Comparison of ENCODE assay signal across 12 cellular contexts in genomic region chr19:43738780-43739211, GRCh38. TPM values are rescaled to one million over a fixed set of nuclear protein-coding genes. Genes with fewer than 3 reads are reported as not detected.
DNase-seq lines count a peak whose midpoint lies in the region; ATAC-seq lines count a peak whose summit lies in the region.
"Had no signal": no experiment of that assay in that cellular context is flagged by ENCODE, and none has a peak within 500 bp of the region (broad histone marks: within the 10 kb centered on the region; RNA-seq: fewer than 3 reads in every experiment).

No MANE protein-coding gene starts in this region.

- ATAC-seq in CD4-positive, CD25-positive, alpha-beta regulatory T cell (ENCODE audit: low read depth in 2 of 2), result no peak
- ATAC-seq in GM19452 (IDR thresholded peaks at IDR 0.05; ENCODE audit: unreplicated experiment), result no peak
- no peak for ATAC-seq in GM18498 (IDR thresholded peaks at IDR 0.05; ENCODE audit: unreplicated experiment)
- no peak for ATAC-seq in activated CD4-positive, alpha-beta T cell treated with anti-CD3 and anti-CD28 coated beads for 36 hours

- H3K27me3 ChIP-seq in CD4-positive, CD25-positive, alpha-beta regulatory T cell (ENCODE audit: control insufficient read depth, insufficient read depth, low read length), result no peaks in the 10 kb centered on the region
- no peaks in the 10 kb centered on the region for H3K27me3 ChIP-seq in duodenal mucosa (ENCODE audit: control insufficient read depth in 1 of 2, insufficient read depth in 2 of 2, low read length in 2 of 2)
- H3K27me3 ChIP-seq: heart right ventricle had no signal

- POLR2A ChIA-PET in activated CD4-positive, alpha-beta T cell treated with anti-CD3 and anti-CD28 coated beads for 36 hours (lab: Charles Lee), result no interaction called here

- no peak overlapping the region for H3K27ac ChIP-seq in CD4-positive, CD25-positive, alpha-beta regulatory T cell (ENCODE audit: insufficient read depth, low read length, poor library complexity, severe bottlenecking)
- peak overlapping the region; percentile 89 for H3K27ac ChIP-seq in duodenal mucosa (ENCODE audit: low read depth, low read length)
- H3K27ac ChIP-seq: coronary artery had no signal

- no peaks in the 10 kb centered on the region for H3K9me3 Mint-ChIP-seq in CD4-positive, CD25-positive, alpha-beta regulatory T cell
- no peaks in the 10 kb centered on the region for H3K9me3 Mint-ChIP-seq in activated CD4-positive, alpha-beta T cell treated with anti-CD3 and anti-CD28 coated beads for 36 hours (ENCODE audit: low read depth)
- H3K9me3 Mint-ChIP-seq: CD4-positive, alpha-beta memory T cell had no signal

- intact Hi-C loops in activated CD4-positive, alpha-beta T cell treated with anti-CD3 and anti-CD28 coated beads for 36 hours (cut with DNase I, micrococcal nuclease), result no loop called here

- H3K4me3 Mint-ChIP-seq in CD4-positive, CD25-positive, alpha-beta regulatory T cell, result no peak overlapping the region
- no peak overlapping the region for H3K4me3 Mint-ChIP-seq in activated CD4-positive, alpha-beta T cell treated with anti-CD3 and anti-CD28 coated beads for 36 hours
- H3K4me3 Mint-ChIP-seq: CD4-positive, alpha-beta memory T cell had no signal

- H3K4me1 ChIP-seq in CD4-positive, CD25-positive, alpha-beta regulatory T cell (ENCODE audit: control insufficient read depth, insufficient read depth, low read length, poor library complexity, severe bottlenecking), result no peaks in the 10 kb centered on the region
- peaks cover 14 to 30% of the 10 kb centered on the region in 2 donors for H3K4me1 ChIP-seq in duodenal mucosa (ENCODE audit: control insufficient read depth in 1 of 2, insufficient read depth in 2 of 2, low read length in 2 of 2)

- peak overlapping the region; percentile 19 to 58 for H3K9ac ChIP-seq in duodenal mucosa (ENCODE audit: low read depth in 1 of 2, low read length in 2 of 2)

- H3K4me3 ChIP-seq in CD4-positive, CD25-positive, alpha-beta regulatory T cell (ENCODE audit: low read depth, low read length), result no peak overlapping the region
- no peak overlapping the region for H3K4me3 ChIP-seq in duodenal mucosa (ENCODE audit: low read depth in 1 of 2, low read length in 2 of 2)
- H3K4me3 ChIP-seq: coronary artery, heart right ventricle had no signal

- DNase-seq in CD4-positive, CD25-positive, alpha-beta regulatory T cell, result peak in 1 of 3 donors; percentile 37
- DNase-seq in RPMI7951 (ENCODE audit: low read depth), result peak; percentile 72
- DNase-seq in mucosa of gallbladder (ENCODE audit: low spot score), result peak; percentile 68
- no peak for DNase-seq in activated CD4-positive, CD25-positive, alpha-beta regulatory T cell treated with anti-CD3 and anti-CD28 coated beads, Interleukin-2, amount 50 U/mL, for 72 hours
- no peak for DNase-seq in activated CD4-positive, alpha-beta T cell treated with anti-CD3 and anti-CD28 coated beads for 36 hours
- DNase-seq: CD4-positive, alpha-beta memory T cell; heart right ventricle; NCI-H2107 had no signal

- H3K36me3 ChIP-seq in CD4-positive, CD25-positive, alpha-beta regulatory T cell (ENCODE audit: control insufficient read depth, insufficient read depth, low read length), result peaks cover 86% of the 10 kb centered on the region
- H3K36me3 ChIP-seq in duodenal mucosa (ENCODE audit: control insufficient read depth in 1 of 2, insufficient read depth in 2 of 2, low read length in 2 of 2), result peaks cover 24 to 66% of the 10 kb centered on the region in 2 donors

- peak overlapping the region in 2 of 3 donors; percentile 41 to 73 for H3K27ac Mint-ChIP-seq in CD4-positive, CD25-positive, alpha-beta regulatory T cell
- H3K27ac Mint-ChIP-seq in activated CD4-positive, alpha-beta T cell treated with anti-CD3 and anti-CD28 coated beads for 36 hours, result no peak overlapping the region

- CTCF ChIA-PET in activated CD4-positive, alpha-beta T cell treated with anti-CD3 and anti-CD28 coated beads for 36 hours (lab: Charles Lee), result interaction anchor here (0.6 to 0.7 kb wide), 4 partner anchors 16 to 345 kb away, joined by 3 to 4 read pairs (median 4); no protein-coding TSS in a partner anchor

- peaks cover 64% of the 10 kb centered on the region for H3K36me3 Mint-ChIP-seq in CD4-positive, CD25-positive, alpha-beta regulatory T cell
- peaks cover 55% of the 10 kb centered on the region for H3K36me3 Mint-ChIP-seq in activated CD4-positive, alpha-beta T cell treated with anti-CD3 and anti-CD28 coated beads for 36 hours (ENCODE audit: low read depth)

- no peaks in the 10 kb centered on the region for H3K9me3 ChIP-seq in CD4-positive, CD25-positive, alpha-beta regulatory T cell (ENCODE audit: control insufficient read depth in 2 of 2, low read length in 2 of 2)
- H3K9me3 ChIP-seq in duodenal mucosa (ENCODE audit: control insufficient read depth in 1 of 2, low read length in 2 of 2), result no peaks in the 10 kb centered on the region
- H3K9me3 ChIP-seq: heart right ventricle had no signal

- no peaks in the 10 kb centered on the region for H3K27me3 Mint-ChIP-seq in CD4-positive, CD25-positive, alpha-beta regulatory T cell
- no peaks in the 10 kb centered on the region for H3K27me3 Mint-ChIP-seq in activated CD4-positive, alpha-beta T cell treated with anti-CD3 and anti-CD28 coated beads for 36 hours
- H3K27me3 Mint-ChIP-seq: CD4-positive, alpha-beta memory T cell had no signal

- peaks cover 0 to 18% (median 10%) of the 10 kb centered on the region in 4 donors for H3K4me1 Mint-ChIP-seq in CD4-positive, CD25-positive, alpha-beta regulatory T cell
- H3K4me1 Mint-ChIP-seq in activated CD4-positive, alpha-beta T cell treated with anti-CD3 and anti-CD28 coated beads for 36 hours, result no peaks in the 10 kb centered on the region

RNA-seq across cellular contexts. Expression of gene SMG9, which starts 16.0 kb away (rescaled TPM):
- total RNA-seq in CD4-positive, CD25-positive, alpha-beta regulatory T cell, result 40.7 TPM
- polyA plus RNA-seq in CD4-positive, CD25-positive, alpha-beta regulatory T cell, result 1 to 10 TPM; 3.4 to 7.0 (median 5.8) TPM
- total RNA-seq in RPMI7951 (2014; rRNA removed; shearing (Covaris generic)), result 17.0 and 39.3 TPM in 2 replicates
- 71.4 TPM for total RNA-seq in mucosa of gallbladder
- total RNA-seq in activated CD4-positive, alpha-beta T cell treated with anti-CD3 and anti-CD28 coated beads for 36 hours, result 10 to 100 TPM; 64.4 to 65.2 TPM

RNA-seq across cellular contexts. Expression of gene IRGC, which starts 22.9 kb away (rescaled TPM):
- not detected for total RNA-seq in CD4-positive, CD25-positive, alpha-beta regulatory T cell
- polyA plus RNA-seq in CD4-positive, CD25-positive, alpha-beta regulatory T cell, result not detected
- not detected in 2 replicates for total RNA-seq in RPMI7951 (2014; rRNA removed; shearing (Covaris generic))
- not detected for total RNA-seq in mucosa of gallbladder
- not detected for total RNA-seq in activated CD4-positive, alpha-beta T cell treated with anti-CD3 and anti-CD28 coated beads for 36 hours
- total RNA-seq: CD4-positive, alpha-beta memory T cell; heart right ventricle had no signal
- polyA plus RNA-seq: CD4-positive, alpha-beta memory T cell; heart right ventricle had no signal

RNA-seq across cellular contexts. Expression of gene KCNN4, which starts 42.0 kb away (rescaled TPM):
- total RNA-seq in CD4-positive, CD25-positive, alpha-beta regulatory T cell, result 56.1 TPM
- 10 to 100 TPM; 16.7 to 33.0 (median 30.1) TPM for polyA plus RNA-seq in CD4-positive, CD25-positive, alpha-beta regulatory T cell
- 71.6 and 126 TPM in 2 replicates for total RNA-seq in RPMI7951 (2014; rRNA removed; shearing (Covaris generic))
- 10.5 TPM for total RNA-seq in mucosa of gallbladder
- 100 to 1,000 TPM; 103 to 110 TPM for total RNA-seq in activated CD4-positive, alpha-beta T cell treated with anti-CD3 and anti-CD28 coated beads for 36 hours

Comparison
In these comparisons a context has a peak if more than half of its experiments do, and no peak if none do; other contexts are left out.
1. DNase-seq: peak in RPMI7951 (single experiment) and mucosa of gallbladder (single experiment); none in activated CD4-positive, CD25-positive, alpha-beta regulatory T cell treated with anti-CD3 and anti-CD28 coated beads, Interleukin-2, amount 50 U/mL, for 72 hours (single experiment) and activated CD4-positive, alpha-beta T cell treated with anti-CD3 and anti-CD28 coated beads for 36 hours (single experiment).